In the genomic region with DNA sequence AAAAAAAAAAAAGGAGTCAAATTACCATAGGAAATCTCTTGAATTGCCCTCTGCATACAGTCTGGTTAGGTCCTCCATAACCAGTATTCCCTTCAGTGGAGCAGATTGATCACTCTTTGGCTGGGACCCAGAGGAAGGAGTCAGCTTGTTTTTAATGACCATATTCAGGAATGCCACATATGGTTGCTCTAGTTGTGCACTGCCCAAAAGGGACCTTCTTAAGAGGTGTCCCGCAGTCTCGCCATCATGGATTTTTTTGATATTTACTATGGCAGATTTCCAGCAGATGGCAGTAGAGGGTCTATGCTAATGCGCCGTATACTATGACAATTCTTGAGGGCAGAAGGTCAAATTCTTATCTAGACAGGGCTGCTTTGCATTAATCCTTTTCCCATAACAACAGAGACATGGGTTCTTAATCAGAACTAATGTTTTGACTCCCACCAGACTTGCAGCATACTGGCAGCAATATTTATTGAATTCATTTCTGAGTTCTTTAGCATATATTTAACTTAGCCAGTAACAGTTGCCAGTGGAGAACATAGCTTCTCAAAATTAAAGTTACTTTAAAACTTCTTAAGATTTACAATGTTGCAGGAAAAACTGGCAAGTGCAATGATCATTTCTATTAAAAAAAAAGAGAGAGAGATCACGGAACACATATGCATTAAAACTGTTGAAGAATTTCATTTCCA, we compare ENCODE assay signal across 7 cellular contexts. TPM values are rescaled to one million over a fixed set of nuclear protein-coding genes. Genes with fewer than 3 reads are reported as not detected.
DNase-seq lines count a peak whose midpoint lies in the region; ATAC-seq and TF ChIP-seq lines count a peak whose summit lies in the region.

No MANE protein-coding gene starts in this region.

- no CpG with 5 or more reads among the region's 5 CpGs for WGBS in mesendoderm (ENCODE audit: extremely low coverage, insufficient coverage, low lambda C conversion rate)

- H3K56ac ChIP-seq in mesendoderm (ENCODE audit: low read length), result no peak overlapping the region

- H3K4me3 ChIP-seq in mesendoderm (ENCODE audit: low read length), result no peak overlapping the region

- no peak overlapping the region for H3K23ac ChIP-seq in mesendoderm (ENCODE audit: low read length)

- no peak overlapping the region for H2BK120ac ChIP-seq in mesendoderm (ENCODE audit: low read depth, low read length)

- peak; percentile 63 for ATAC-seq in HG03064 (IDR thresholded peaks at IDR 0.05; ENCODE audit: low read depth, unreplicated experiment)

- no peak overlapping the region for H3K18ac ChIP-seq in mesendoderm (ENCODE audit: low read length)

- H3K4me2 ChIP-seq in mesendoderm (ENCODE audit: low read length), result no peak overlapping the region

- no peaks in the 10 kb centered on the region for H3K4me1 ChIP-seq in mesendoderm (ENCODE audit: control insufficient read depth, low read depth, low read length)

- no peaks in the 10 kb centered on the region for H3K79me2 ChIP-seq in mesendoderm (ENCODE audit: control insufficient read depth, insufficient read depth, low read length)

- H3K36me3 ChIP-seq in mesendoderm (ENCODE audit: control insufficient read depth, insufficient read depth, low read length), result no peaks in the 10 kb centered on the region

- H2BK5ac ChIP-seq in mesendoderm (ENCODE audit: low read length), result no peak overlapping the region

- no peak overlapping the region for H2AK5ac ChIP-seq in mesendoderm (ENCODE audit: low read length)

- no peaks in the 10 kb centered on the region for H3K27me3 ChIP-seq in mesendoderm (ENCODE audit: insufficient read depth, low read length, poor library complexity)

- H3K79me1 ChIP-seq in mesendoderm (ENCODE audit: low read length), result no peaks in the 10 kb centered on the region

- peak; percentile 76 for TF ChIP-seq CTCF in GM12873 (IDR thresholded peaks at IDR 0.05; ENCODE audit: insufficient read depth, low read depth, low read length, missing control alignments)

- peak overlapping the region; percentile 30 for H4K8ac ChIP-seq in mesendoderm (ENCODE audit: low read depth, low read length)

- no peak overlapping the region for H2BK15ac ChIP-seq in mesendoderm (replicated peaks; ENCODE audit: low read depth)

- DNase-seq in NCI-H446 (lab: John Stamatoyannopoulos, UW) (peak; percentile 54 to 78), dedifferentiated amniotic fluid mesenchymal stem cell (ENCODE audit: extremely low spot score) (peak; percentile 40), mesendoderm (peak; percentile 84)
- DNase-seq in activated CD4-positive, alpha-beta T cell treated with anti-CD3 and anti-CD28 coated beads for 24 hours (ENCODE audit: low read depth in 2 of 2), result peak; percentile 13 to 64
- peak; percentile 9 for DNase-seq in stimulated activated CD8-positive, alpha-beta memory T cell treated with anti-CD3 and anti-CD28 coated beads, Interleukin-7, amount 100 ng/mL, for 24 hours (ENCODE audit: low read depth)

- no peak overlapping the region for H3K27ac ChIP-seq in mesendoderm (ENCODE audit: low read depth, low read length)

- H3K4ac ChIP-seq in mesendoderm (ENCODE audit: low read depth, low read length), result no peak overlapping the region

- no peak overlapping the region for H4K5ac ChIP-seq in mesendoderm (ENCODE audit: low read length)

- H3K9ac ChIP-seq in mesendoderm (ENCODE audit: low read length), result no peak overlapping the region

RNA-seq across cellular contexts. Expression of a gene that starts 31.8 kb away (rescaled TPM):
- 11.4 TPM for polyA plus RNA-seq in mesendoderm (2013, experiment 1 of 2)
- polyA plus RNA-seq in mesendoderm (2013, experiment 2 of 2), result 10.8 TPM

Comparison
In these comparisons a context has a peak if more than half of its experiments do, and no peak if none do; other contexts are left out.
1. DNase-seq: peak in every context shown above with its lines; median percentile 84 in mesendoderm; 66 in NCI-H446; 40 in dedifferentiated amniotic fluid mesenchymal stem cell; 38 in activated CD4-positive, alpha-beta T cell treated with anti-CD3 and anti-CD28 coated beads for 24 hours; 9 in stimulated activated CD8-positive, alpha-beta memory T cell treated with anti-CD3 and anti-CD28 coated beads, Interleukin-7, amount 100 ng/mL, for 24 hours.